ENCODE assay signal across 1 cellular context in the genomic region with DNA sequence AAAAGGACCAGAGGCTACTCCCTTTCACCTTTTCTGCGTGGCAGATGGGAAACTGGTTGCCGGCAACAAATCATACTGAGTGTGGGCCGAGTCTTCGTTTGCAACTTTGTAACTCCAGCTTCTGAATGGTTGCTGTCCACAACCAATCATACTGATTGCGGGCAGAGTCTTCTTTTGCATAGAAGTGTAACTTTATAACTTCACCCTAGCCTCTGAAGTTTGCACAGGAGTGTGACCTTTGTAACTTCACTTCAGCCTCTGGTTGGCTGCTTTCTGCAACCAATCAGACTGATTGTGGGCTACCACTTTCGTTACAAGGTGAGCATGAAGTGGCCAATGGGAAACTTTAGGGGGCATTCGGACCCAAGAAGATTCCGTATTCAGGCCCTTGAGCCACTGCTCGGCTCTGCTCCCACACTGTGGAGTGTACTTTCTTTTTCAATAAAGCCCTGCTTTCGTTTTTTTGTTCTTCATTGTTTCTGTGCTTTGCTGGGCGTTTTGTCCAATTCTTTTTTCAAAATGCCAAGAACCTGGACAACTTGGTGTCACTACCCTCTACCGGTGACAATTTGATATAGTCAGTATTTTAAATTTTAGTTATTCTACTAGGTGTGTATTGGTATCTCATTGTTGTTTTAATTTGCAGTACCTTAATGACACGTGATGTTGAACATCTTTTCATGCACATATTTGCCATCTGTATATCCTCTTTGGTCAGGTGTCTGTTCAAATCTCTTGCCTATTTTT.
TF ChIP-seq lines count a peak whose summit lies in the region.

No MANE protein-coding gene starts in this region.

TF ChIP-seq in A549, 52 proteins besides CTCF, POLR2A, EP300 and RAD21 (continued from another document):
- TF ChIP-seq, protein P1, sequence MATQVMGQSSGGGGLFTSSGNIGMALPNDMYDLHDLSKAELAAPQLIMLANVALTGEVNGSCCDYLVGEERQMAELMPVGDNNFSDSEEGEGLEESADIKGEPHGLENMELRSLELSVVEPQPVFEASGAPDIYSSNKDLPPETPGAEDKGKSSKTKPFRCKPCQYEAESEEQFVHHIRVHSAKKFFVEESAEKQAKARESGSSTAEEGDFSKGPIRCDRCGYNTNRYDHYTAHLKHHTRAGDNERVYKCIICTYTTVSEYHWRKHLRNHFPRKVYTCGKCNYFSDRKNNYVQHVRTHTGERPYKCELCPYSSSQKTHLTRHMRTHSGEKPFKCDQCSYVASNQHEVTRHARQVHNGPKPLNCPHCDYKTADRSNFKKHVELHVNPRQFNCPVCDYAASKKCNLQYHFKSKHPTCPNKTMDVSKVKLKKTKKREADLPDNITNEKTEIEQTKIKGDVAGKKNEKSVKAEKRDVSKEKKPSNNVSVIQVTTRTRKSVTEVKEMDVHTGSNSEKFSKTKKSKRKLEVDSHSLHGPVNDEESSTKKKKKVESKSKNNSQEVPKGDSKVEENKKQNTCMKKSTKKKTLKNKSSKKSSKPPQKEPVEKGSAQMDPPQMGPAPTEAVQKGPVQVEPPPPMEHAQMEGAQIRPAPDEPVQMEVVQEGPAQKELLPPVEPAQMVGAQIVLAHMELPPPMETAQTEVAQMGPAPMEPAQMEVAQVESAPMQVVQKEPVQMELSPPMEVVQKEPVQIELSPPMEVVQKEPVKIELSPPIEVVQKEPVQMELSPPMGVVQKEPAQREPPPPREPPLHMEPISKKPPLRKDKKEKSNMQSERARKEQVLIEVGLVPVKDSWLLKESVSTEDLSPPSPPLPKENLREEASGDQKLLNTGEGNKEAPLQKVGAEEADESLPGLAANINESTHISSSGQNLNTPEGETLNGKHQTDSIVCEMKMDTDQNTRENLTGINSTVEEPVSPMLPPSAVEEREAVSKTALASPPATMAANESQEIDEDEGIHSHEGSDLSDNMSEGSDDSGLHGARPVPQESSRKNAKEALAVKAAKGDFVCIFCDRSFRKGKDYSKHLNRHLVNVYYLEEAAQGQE (IDR thresholded peaks at IDR 0.05) = no peak
- no peak for TF ChIP-seq ZNF302 (CRISPR knock-in tag; IDR thresholded peaks at IDR 0.05)
- no peak for TF ChIP-seq MAFK (IDR thresholded peaks at IDR 0.05; ENCODE audit: partially characterized antibody)
